Comparison of ENCODE assay signal across 2 cellular contexts in the genomic region with DNA sequence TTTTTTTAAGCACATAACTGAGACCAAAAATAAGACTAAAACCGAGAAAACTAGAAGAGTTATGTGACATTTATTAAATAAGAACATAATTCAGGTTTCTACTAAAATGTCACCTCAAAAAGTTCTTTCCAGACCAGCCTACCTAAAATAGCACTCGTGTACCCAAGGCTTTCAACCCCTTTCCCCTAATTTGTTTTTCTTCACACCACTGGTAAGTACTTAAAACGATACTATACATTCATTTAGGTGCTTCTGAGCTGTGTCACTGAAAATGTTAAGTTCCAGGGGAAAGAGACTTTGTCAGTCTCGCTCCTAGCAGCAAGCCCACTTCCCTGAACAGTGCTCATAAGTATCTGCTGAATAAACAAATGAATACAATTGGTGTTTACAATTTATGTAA.
TF ChIP-seq lines count a peak whose summit lies in the region.

No MANE protein-coding gene starts in this region.

TF ChIP-seq in GM12878, 131 proteins besides CTCF, POLR2A, EP300 and RAD21 (continues in another document):
- TF ChIP-seq BCL11A (IDR thresholded peaks at IDR 0.05; ENCODE audit: low read depth, low read length) (0 out of 2 replicates have a peak, but pooled peaks have one; percentile 24), JUNB (IDR thresholded peaks at IDR 0.05) (peak; percentile 88), JUND (IDR thresholded peaks at IDR 0.05; ENCODE audit: low read depth, low read length) (no peak), SMC3 (IDR thresholded peaks at IDR 0.05; ENCODE audit: borderline replicate concordance, low read length) (no peak), RAD51 (IDR thresholded peaks at IDR 0.05) (no peak), SREBF1 (IDR thresholded peaks at IDR 0.05; ENCODE audit: low read length) (no peak), NR2F1 (conservative IDR thresholded peaks at IDR 0.05) (no peak), ATF7 (IDR thresholded peaks at IDR 0.05; ENCODE audit: low read depth) (0 out of 2 replicates have a peak, but pooled peaks have one; percentile 11), RUNX3 (IDR thresholded peaks at IDR 0.05; ENCODE audit: low read length) (peak; percentile 55), IKZF2 (IDR thresholded peaks at IDR 0.05) (peak; percentile 16 to 46; a peak in 2 of 4 replicates), PAX8 (IDR thresholded peaks at IDR 0.05) (no peak), IRF4 (IDR thresholded peaks at IDR 0.05; ENCODE audit: low read depth, low read length) (peak; percentile 82), ZSCAN29 (IDR thresholded peaks at IDR 0.05) (no peak), ZBED1 (IDR thresholded peaks at IDR 0.05; ENCODE audit: borderline replicate concordance) (no peak), TARDBP (IDR thresholded peaks at IDR 0.05; ENCODE audit: borderline replicate concordance) (no peak), SUZ12 (IDR thresholded peaks at IDR 0.05; ENCODE audit: unreplicated experiment) (no peak), BHLHE40 (IDR thresholded peaks at IDR 0.05; ENCODE audit: borderline replicate concordance in 1 of 2, low read depth in 2 of 2, low read length in 1 of 2) (peak in 1 of 2 experiments; percentile 10; a peak in 1 of 4 replicates), BMI1 (IDR thresholded peaks at IDR 0.05; ENCODE audit: borderline replicate concordance) (0 out of 2 replicates have a peak, but pooled peaks have one; percentile 21), BACH1 (IDR thresholded peaks at IDR 0.05; ENCODE audit: borderline replicate concordance) (no peak), ZNF24 (IDR thresholded peaks at IDR 0.05) (no peak)
- TF ChIP-seq, protein P1, sequence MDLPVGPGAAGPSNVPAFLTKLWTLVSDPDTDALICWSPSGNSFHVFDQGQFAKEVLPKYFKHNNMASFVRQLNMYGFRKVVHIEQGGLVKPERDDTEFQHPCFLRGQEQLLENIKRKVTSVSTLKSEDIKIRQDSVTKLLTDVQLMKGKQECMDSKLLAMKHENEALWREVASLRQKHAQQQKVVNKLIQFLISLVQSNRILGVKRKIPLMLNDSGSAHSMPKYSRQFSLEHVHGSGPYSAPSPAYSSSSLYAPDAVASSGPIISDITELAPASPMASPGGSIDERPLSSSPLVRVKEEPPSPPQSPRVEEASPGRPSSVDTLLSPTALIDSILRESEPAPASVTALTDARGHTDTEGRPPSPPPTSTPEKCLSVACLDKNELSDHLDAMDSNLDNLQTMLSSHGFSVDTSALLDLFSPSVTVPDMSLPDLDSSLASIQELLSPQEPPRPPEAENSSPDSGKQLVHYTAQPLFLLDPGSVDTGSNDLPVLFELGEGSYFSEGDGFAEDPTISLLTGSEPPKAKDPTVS (IDR thresholded peaks at IDR 0.05; ENCODE audit: low read depth, low read length): no peak
- TF ChIP-seq, protein P2, sequence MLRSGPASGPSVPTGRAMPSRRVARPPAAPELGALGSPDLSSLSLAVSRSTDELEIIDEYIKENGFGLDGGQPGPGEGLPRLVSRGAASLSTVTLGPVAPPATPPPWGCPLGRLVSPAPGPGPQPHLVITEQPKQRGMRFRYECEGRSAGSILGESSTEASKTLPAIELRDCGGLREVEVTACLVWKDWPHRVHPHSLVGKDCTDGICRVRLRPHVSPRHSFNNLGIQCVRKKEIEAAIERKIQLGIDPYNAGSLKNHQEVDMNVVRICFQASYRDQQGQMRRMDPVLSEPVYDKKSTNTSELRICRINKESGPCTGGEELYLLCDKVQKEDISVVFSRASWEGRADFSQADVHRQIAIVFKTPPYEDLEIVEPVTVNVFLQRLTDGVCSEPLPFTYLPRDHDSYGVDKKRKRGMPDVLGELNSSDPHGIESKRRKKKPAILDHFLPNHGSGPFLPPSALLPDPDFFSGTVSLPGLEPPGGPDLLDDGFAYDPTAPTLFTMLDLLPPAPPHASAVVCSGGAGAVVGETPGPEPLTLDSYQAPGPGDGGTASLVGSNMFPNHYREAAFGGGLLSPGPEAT (IDR thresholded peaks at IDR 0.05; ENCODE audit: low read depth): 0 out of 2 replicates have a peak, but pooled peaks have one; percentile 30
- TF ChIP-seq, protein P3, sequence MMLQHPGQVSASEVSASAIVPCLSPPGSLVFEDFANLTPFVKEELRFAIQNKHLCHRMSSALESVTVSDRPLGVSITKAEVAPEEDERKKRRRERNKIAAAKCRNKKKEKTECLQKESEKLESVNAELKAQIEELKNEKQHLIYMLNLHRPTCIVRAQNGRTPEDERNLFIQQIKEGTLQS (IDR thresholded peaks at IDR 0.05; ENCODE audit: borderline replicate concordance, extremely low read depth, low read depth, low read length): no peak
- TF ChIP-seq, protein P4, sequence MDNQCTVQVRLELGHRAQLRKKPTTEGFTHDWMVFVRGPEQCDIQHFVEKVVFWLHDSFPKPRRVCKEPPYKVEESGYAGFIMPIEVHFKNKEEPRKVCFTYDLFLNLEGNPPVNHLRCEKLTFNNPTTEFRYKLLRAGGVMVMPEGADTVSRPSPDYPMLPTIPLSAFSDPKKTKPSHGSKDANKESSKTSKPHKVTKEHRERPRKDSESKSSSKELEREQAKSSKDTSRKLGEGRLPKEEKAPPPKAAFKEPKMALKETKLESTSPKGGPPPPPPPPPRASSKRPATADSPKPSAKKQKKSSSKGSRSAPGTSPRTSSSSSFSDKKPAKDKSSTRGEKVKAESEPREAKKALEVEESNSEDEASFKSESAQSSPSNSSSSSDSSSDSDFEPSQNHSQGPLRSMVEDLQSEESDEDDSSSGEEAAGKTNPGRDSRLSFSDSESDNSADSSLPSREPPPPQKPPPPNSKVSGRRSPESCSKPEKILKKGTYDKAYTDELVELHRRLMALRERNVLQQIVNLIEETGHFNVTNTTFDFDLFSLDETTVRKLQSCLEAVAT (IDR thresholded peaks at IDR 0.05): no peak
- TF ChIP-seq, protein P5, sequence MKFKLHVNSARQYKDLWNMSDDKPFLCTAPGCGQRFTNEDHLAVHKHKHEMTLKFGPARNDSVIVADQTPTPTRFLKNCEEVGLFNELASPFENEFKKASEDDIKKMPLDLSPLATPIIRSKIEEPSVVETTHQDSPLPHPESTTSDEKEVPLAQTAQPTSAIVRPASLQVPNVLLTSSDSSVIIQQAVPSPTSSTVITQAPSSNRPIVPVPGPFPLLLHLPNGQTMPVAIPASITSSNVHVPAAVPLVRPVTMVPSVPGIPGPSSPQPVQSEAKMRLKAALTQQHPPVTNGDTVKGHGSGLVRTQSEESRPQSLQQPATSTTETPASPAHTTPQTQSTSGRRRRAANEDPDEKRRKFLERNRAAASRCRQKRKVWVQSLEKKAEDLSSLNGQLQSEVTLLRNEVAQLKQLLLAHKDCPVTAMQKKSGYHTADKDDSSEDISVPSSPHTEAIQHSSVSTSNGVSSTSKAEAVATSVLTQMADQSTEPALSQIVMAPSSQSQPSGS (IDR thresholded peaks at IDR 0.05; ENCODE audit: low read length): peak; percentile 61; the same call in 1 of the 2 replicates

TF ChIP-seq in SK-N-SH, 30 proteins besides CTCF, POLR2A, EP300 and RAD21:
- TF ChIP-seq RCOR1 (IDR thresholded peaks at IDR 0.05; ENCODE audit: low read length) (no peak), TEAD4 (IDR thresholded peaks at IDR 0.05; ENCODE audit: borderline replicate concordance, insufficient read depth) (no peak), RFX5 (IDR thresholded peaks at IDR 0.05; ENCODE audit: low read length) (no peak), ELF1 (IDR thresholded peaks at IDR 0.05) (no peak), SMC3 (IDR thresholded peaks at IDR 0.05; ENCODE audit: low read depth, low read length) (no peak), GABPA (IDR thresholded peaks at IDR 0.05; ENCODE audit: low read depth) (no peak), MXI1 (IDR thresholded peaks at IDR 0.05; ENCODE audit: low read depth, low read length) (no peak), JUND (IDR thresholded peaks at IDR 0.05) (no peak), NFIC (IDR thresholded peaks at IDR 0.05; ENCODE audit: borderline replicate concordance) (no peak), POLR2AphosphoS5 (IDR thresholded peaks at IDR 0.05; ENCODE audit: low read depth, low read length) (no peak), EZH2phosphoT487 (IDR thresholded peaks at IDR 0.05; ENCODE audit: borderline replicate concordance, low read depth) (no peak)
- TF ChIP-seq, protein P6, sequence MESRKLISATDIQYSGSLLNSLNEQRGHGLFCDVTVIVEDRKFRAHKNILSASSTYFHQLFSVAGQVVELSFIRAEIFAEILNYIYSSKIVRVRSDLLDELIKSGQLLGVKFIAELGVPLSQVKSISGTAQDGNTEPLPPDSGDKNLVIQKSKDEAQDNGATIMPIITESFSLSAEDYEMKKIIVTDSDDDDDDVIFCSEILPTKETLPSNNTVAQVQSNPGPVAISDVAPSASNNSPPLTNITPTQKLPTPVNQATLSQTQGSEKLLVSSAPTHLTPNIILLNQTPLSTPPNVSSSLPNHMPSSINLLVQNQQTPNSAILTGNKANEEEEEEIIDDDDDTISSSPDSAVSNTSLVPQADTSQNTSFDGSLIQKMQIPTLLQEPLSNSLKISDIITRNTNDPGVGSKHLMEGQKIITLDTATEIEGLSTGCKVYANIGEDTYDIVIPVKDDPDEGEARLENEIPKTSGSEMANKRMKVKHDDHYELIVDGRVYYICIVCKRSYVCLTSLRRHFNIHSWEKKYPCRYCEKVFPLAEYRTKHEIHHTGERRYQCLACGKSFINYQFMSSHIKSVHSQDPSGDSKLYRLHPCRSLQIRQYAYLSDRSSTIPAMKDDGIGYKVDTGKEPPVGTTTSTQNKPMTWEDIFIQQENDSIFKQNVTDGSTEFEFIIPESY (IDR thresholded peaks at IDR 0.05; ENCODE audit: borderline replicate concordance, low read depth): no peak
- TF ChIP-seq, protein P7, sequence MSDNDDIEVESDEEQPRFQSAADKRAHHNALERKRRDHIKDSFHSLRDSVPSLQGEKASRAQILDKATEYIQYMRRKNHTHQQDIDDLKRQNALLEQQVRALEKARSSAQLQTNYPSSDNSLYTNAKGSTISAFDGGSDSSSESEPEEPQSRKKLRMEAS (IDR thresholded peaks at IDR 0.05; ENCODE audit: low read depth): no peak
- TF ChIP-seq, protein P8, sequence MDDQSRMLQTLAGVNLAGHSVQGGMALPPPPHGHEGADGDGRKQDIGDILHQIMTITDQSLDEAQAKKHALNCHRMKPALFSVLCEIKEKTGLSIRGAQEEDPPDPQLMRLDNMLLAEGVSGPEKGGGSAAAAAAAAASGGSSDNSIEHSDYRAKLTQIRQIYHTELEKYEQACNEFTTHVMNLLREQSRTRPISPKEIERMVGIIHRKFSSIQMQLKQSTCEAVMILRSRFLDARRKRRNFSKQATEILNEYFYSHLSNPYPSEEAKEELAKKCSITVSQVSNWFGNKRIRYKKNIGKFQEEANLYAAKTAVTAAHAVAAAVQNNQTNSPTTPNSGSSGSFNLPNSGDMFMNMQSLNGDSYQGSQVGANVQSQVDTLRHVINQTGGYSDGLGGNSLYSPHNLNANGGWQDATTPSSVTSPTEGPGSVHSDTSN (IDR thresholded peaks at IDR 0.05): no peak
- TF ChIP-seq, protein P9, sequence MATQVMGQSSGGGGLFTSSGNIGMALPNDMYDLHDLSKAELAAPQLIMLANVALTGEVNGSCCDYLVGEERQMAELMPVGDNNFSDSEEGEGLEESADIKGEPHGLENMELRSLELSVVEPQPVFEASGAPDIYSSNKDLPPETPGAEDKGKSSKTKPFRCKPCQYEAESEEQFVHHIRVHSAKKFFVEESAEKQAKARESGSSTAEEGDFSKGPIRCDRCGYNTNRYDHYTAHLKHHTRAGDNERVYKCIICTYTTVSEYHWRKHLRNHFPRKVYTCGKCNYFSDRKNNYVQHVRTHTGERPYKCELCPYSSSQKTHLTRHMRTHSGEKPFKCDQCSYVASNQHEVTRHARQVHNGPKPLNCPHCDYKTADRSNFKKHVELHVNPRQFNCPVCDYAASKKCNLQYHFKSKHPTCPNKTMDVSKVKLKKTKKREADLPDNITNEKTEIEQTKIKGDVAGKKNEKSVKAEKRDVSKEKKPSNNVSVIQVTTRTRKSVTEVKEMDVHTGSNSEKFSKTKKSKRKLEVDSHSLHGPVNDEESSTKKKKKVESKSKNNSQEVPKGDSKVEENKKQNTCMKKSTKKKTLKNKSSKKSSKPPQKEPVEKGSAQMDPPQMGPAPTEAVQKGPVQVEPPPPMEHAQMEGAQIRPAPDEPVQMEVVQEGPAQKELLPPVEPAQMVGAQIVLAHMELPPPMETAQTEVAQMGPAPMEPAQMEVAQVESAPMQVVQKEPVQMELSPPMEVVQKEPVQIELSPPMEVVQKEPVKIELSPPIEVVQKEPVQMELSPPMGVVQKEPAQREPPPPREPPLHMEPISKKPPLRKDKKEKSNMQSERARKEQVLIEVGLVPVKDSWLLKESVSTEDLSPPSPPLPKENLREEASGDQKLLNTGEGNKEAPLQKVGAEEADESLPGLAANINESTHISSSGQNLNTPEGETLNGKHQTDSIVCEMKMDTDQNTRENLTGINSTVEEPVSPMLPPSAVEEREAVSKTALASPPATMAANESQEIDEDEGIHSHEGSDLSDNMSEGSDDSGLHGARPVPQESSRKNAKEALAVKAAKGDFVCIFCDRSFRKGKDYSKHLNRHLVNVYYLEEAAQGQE (IDR thresholded peaks at IDR 0.05; ENCODE audit: low read depth, low read length): no peak
- TF ChIP-seq, protein P10, sequence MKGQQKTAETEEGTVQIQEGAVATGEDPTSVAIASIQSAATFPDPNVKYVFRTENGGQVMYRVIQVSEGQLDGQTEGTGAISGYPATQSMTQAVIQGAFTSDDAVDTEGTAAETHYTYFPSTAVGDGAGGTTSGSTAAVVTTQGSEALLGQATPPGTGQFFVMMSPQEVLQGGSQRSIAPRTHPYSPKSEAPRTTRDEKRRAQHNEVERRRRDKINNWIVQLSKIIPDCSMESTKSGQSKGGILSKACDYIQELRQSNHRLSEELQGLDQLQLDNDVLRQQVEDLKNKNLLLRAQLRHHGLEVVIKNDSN (IDR thresholded peaks at IDR 0.05; ENCODE audit: borderline replicate concordance, low read depth): no peak
- TF ChIP-seq, protein P11, sequence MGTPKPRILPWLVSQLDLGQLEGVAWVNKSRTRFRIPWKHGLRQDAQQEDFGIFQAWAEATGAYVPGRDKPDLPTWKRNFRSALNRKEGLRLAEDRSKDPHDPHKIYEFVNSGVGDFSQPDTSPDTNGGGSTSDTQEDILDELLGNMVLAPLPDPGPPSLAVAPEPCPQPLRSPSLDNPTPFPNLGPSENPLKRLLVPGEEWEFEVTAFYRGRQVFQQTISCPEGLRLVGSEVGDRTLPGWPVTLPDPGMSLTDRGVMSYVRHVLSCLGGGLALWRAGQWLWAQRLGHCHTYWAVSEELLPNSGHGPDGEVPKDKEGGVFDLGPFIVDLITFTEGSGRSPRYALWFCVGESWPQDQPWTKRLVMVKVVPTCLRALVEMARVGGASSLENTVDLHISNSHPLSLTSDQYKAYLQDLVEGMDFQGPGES (IDR thresholded peaks at IDR 0.05; ENCODE audit: low read depth, low read length): no peak
TF ChIP-seq in SK-N-SH: peak in this region for 0.
